9 cellular contexts compared by ENCODE assay signal in genomic region chr14:97120204-97121120, GRCh38.
A peak's percentile ranks its signal among the peaks of the same experiment; 100 is the strongest.
DNase-seq lines count a peak whose midpoint lies in the region; ATAC-seq and TF ChIP-seq lines count a peak whose summit lies in the region.
"Had no signal": no experiment of that assay in that cellular context is flagged by ENCODE, and none has a peak within 500 bp of the region (broad histone marks: within the 10 kb centered on the region; RNA-seq: fewer than 3 reads in every experiment).

No MANE protein-coding gene starts in this region.

- WGBS in mesendoderm (ENCODE audit: extremely low coverage, insufficient coverage, low lambda C conversion rate): no CpG with 5 or more reads among the region's 7 CpGs

- no peak for TF ChIP-seq CTCF in foreskin keratinocyte (conservative IDR thresholded peaks at IDR 0.05)

- H2BK15ac ChIP-seq in mesendoderm (replicated peaks; ENCODE audit: low read depth): no peak overlapping the region

- H3K27me3 ChIP-seq in mesendoderm (ENCODE audit: insufficient read depth, low read length, poor library complexity): no peaks in the 10 kb centered on the region
- H3K27me3 ChIP-seq in foreskin keratinocyte: no peaks in the 10 kb centered on the region

- H3K23ac ChIP-seq in mesendoderm (ENCODE audit: low read length): no peak overlapping the region

- H3K18ac ChIP-seq in mesendoderm (ENCODE audit: low read length): no peak overlapping the region

- H3K27ac ChIP-seq in mesendoderm (ENCODE audit: low read depth, low read length): no peak overlapping the region
- no peak overlapping the region for H3K27ac ChIP-seq in foreskin keratinocyte

- H2AK5ac ChIP-seq in mesendoderm (ENCODE audit: low read length): no peak overlapping the region

- no peak overlapping the region for H3K56ac ChIP-seq in mesendoderm (ENCODE audit: low read length)

- peak; percentile 37 for DNase-seq in activated gamma-delta T cell treated with Interleukin-2 at 50 U/mL for 16 hours
- no peak for DNase-seq in activated gamma-delta T cell (lab: John Stamatoyannopoulos, UW)
- peak; percentile 26 to 62 for DNase-seq in activated CD4-positive, alpha-beta T cell treated with anti-CD3 and anti-CD28 coated beads, Interleukin-2, amount 50 U/mL, for 24 hours (ENCODE audit: low read depth in 1 of 2, low spot score in 1 of 2)
- DNase-seq in mesendoderm: peak; percentile 3
- no peak for DNase-seq in COLO668 (lab: John Stamatoyannopoulos, UW; ENCODE audit: unreplicated experiment)
- DNase-seq in cortex of kidney (lab: John Stamatoyannopoulos, UW): no peak
- DNase-seq in foreskin keratinocyte: no peak
- DNase-seq: NCI-H1694 had no signal

- H3K4me2 ChIP-seq in mesendoderm (ENCODE audit: low read length): no peak overlapping the region

- H3K36me3 ChIP-seq in mesendoderm (ENCODE audit: control insufficient read depth, insufficient read depth, low read length): no peaks in the 10 kb centered on the region

- ATAC-seq in HG03571 (IDR thresholded peaks at IDR 0.05; ENCODE audit: unreplicated experiment) (no peak), foreskin keratinocyte (no peak)

- H3K79me1 ChIP-seq in mesendoderm (ENCODE audit: low read length): no peaks in the 10 kb centered on the region

- no peak overlapping the region for H4K5ac ChIP-seq in mesendoderm (ENCODE audit: low read length)

- no peak overlapping the region for H3K4ac ChIP-seq in mesendoderm (ENCODE audit: low read depth, low read length)

- no peaks in the 10 kb centered on the region for H3K79me2 ChIP-seq in mesendoderm (ENCODE audit: control insufficient read depth, insufficient read depth, low read length)

- H3K4me1 ChIP-seq in mesendoderm (ENCODE audit: control insufficient read depth, low read depth, low read length) (peaks cover 6% of the 10 kb centered on the region), foreskin keratinocyte (no peaks in the 10 kb centered on the region)

- H2BK120ac ChIP-seq in mesendoderm (ENCODE audit: low read depth, low read length): no peak overlapping the region

- H3K4me3 ChIP-seq in mesendoderm (ENCODE audit: low read length): no peak overlapping the region

- no peak overlapping the region for H3K9ac ChIP-seq in mesendoderm (ENCODE audit: low read length)

- no peak overlapping the region for H4K8ac ChIP-seq in mesendoderm (ENCODE audit: low read depth, low read length)

- H2BK5ac ChIP-seq in mesendoderm (ENCODE audit: low read length): no peak overlapping the region

Comparison
In these comparisons a context has a peak if more than half of its experiments do, and no peak if none do; other contexts are left out.
1. DNase-seq: peak in activated gamma-delta T cell treated with Interleukin-2 at 50 U/mL for 16 hours (single experiment), activated CD4-positive, alpha-beta T cell treated with anti-CD3 and anti-CD28 coated beads, Interleukin-2, amount 50 U/mL, for 24 hours (2 of 2) and mesendoderm (single experiment); none in activated gamma-delta T cell (single experiment), COLO668 (single experiment), cortex of kidney (single experiment) and foreskin keratinocyte (0 of 2).